Comparison of ENCODE assay signal across 8 cellular contexts in genomic region chr14:20614038-20614840, GRCh38. TPM values are rescaled to one million over a fixed set of nuclear protein-coding genes. Genes with fewer than 3 reads are reported as not detected.
DNase-seq lines count a peak whose midpoint lies in the region; ATAC-seq and TF ChIP-seq lines count a peak whose summit lies in the region.

No MANE protein-coding gene starts in this region.

- WGBS in esophagus, 2 donors, result 18 to 19% methylated on average over 17 of the region's 17 CpGs

- H3K36me3 ChIP-seq in BJ (ENCODE audit: control insufficient read depth, insufficient read depth, low read length) (no peaks in the 10 kb centered on the region), esophagus (ENCODE audit: control insufficient read depth in 2 of 2, insufficient read depth in 2 of 2, low read length in 1 of 2) (no peaks in the 10 kb centered on the region), rectal smooth muscle tissue (ENCODE audit: control insufficient read depth, insufficient read depth, low read length) (no peaks in the 10 kb centered on the region)

- H3K4me1 ChIP-seq in esophagus (ENCODE audit: control insufficient read depth in 2 of 2, insufficient read depth in 2 of 2, low read length in 1 of 2), result no peaks in the 10 kb centered on the region
- peaks cover 4% of the 10 kb centered on the region for H3K4me1 ChIP-seq in rectal smooth muscle tissue (ENCODE audit: control insufficient read depth, insufficient read depth, low read length)

- H3K4me3 ChIP-seq in BJ (ENCODE audit: low read depth, low read length), result peak overlapping the region; percentile 47
- H3K4me3 ChIP-seq in esophagus (ENCODE audit: low read depth in 1 of 2, low read length in 2 of 2), result peak overlapping the region; percentile 17 to 57
- peak overlapping the region; percentile 88 for H3K4me3 ChIP-seq in rectal smooth muscle tissue (ENCODE audit: low read length)

- H3K9ac ChIP-seq in rectal smooth muscle tissue (ENCODE audit: low read length), result peak overlapping the region; percentile 43

- DNase-seq in BJ (ENCODE audit: low read depth) (no peak), RKO (ENCODE audit: low spot score) (peak; percentile 89), COLO668 (lab: John Stamatoyannopoulos, UW; ENCODE audit: unreplicated experiment) (no peak), occipital lobe (lab: John Stamatoyannopoulos, UW) (no peak)
- no peak for DNase-seq in activated effector memory CD4-positive, alpha-beta T cell treated with anti-CD3 and anti-CD28 coated beads, Interleukin-2, amount 50 U/mL, for 16 hours

- no peaks in the 10 kb centered on the region for H3K9me3 ChIP-seq in esophagus (ENCODE audit: control insufficient read depth in 2 of 2, insufficient read depth in 1 of 2, low read depth in 1 of 2, low read length in 1 of 2)

- no peak for TF ChIP-seq CTCF in BJ (IDR thresholded peaks at IDR 0.05; ENCODE audit: insufficient read depth, low read depth, low read length)

- ATAC-seq in GM21381 (IDR thresholded peaks at IDR 0.05; ENCODE audit: unreplicated experiment), result peak; percentile 3

- H3K27me3 ChIP-seq in BJ (ENCODE audit: control insufficient read depth, insufficient read depth, low read length) (no peaks in the 10 kb centered on the region; the same call in 1 of the 2 replicates), esophagus (ENCODE audit: control insufficient read depth in 1 of 2, insufficient read depth in 2 of 2, low read length in 2 of 2) (no peaks in the 10 kb centered on the region), rectal smooth muscle tissue (ENCODE audit: control insufficient read depth, insufficient read depth, low read length) (no peaks in the 10 kb centered on the region)

- H3K27ac ChIP-seq in esophagus (ENCODE audit: low read depth in 2 of 2, low read length in 1 of 2) (peak overlapping the region; percentile 58 to 77), rectal smooth muscle tissue (ENCODE audit: low read depth, low read length) (peak overlapping the region; percentile 70)

- CTCF ChIA-PET in BJ (lab: Yijun Ruan, JAX), result interaction anchor here (0.8 to 2.9 kb wide), 13 partner anchors 8 to 283 kb away, joined by 3 to 15 read pairs (median 6); partner anchors contain the start of genes PARP2 and RNASE4

- POLR2A ChIA-PET in BJ (lab: Charles Lee), result interaction anchor here (1.0 kb wide), 1 partner anchor 68 kb away, joined by 3 read pairs; no protein-coding TSS in a partner anchor

RNA-seq across cellular contexts. Expression of gene RNASE12, which starts 23.1 kb away (rescaled TPM):
- polyA plus RNA-seq in BJ (2011; rRNA removed) (not detected in 2 replicates), esophagus (not detected)
- not detected in 2 replicates for polyA minus RNA-seq in BJ (2011; rRNA and poly(A)+ RNA removed)
- not detected for total RNA-seq in occipital lobe

RNA-seq across cellular contexts. Expression of gene RNASE11, which starts 26.4 kb away (rescaled TPM):
- not detected in 2 replicates for polyA plus RNA-seq in BJ (2011; rRNA removed)
- polyA minus RNA-seq in BJ (2011; rRNA and poly(A)+ RNA removed), result not detected in 2 replicates
- polyA plus RNA-seq in esophagus, result not detected
- total RNA-seq in occipital lobe, result not detected

RNA-seq across cellular contexts. Expression of gene OR6S1, which starts 27.3 kb away (rescaled TPM):
- polyA plus RNA-seq in BJ (2011; rRNA removed) (not detected in 2 replicates), esophagus (not detected)
- polyA minus RNA-seq in BJ (2011; rRNA and poly(A)+ RNA removed), result not detected in 2 replicates
- not detected for total RNA-seq in occipital lobe

RNA-seq across cellular contexts. Expression of gene RNASE9, which starts 53.4 kb away (rescaled TPM):
- polyA plus RNA-seq in BJ (2011; rRNA removed) (not detected in 2 replicates), esophagus (not detected)
- polyA minus RNA-seq in BJ (2011; rRNA and poly(A)+ RNA removed), result 0.05 TPM in 1 of 2 replicates, not detected in the other
- total RNA-seq in occipital lobe, result not detected

Comparison
In these comparisons a context has a peak if more than half of its experiments do, and no peak if none do; other contexts are left out.
1. H3K4me3 ChIP-seq: peak in every context shown above with its lines; median percentile 88 in rectal smooth muscle tissue; 47 in BJ; 37 in esophagus.